Comparison of ENCODE assay signal across 8 cellular contexts in genomic region chr1:222464841-222465210, GRCh38.
DNase-seq lines count a peak whose midpoint lies in the region; ATAC-seq and TF ChIP-seq lines count a peak whose summit lies in the region.

No MANE protein-coding gene starts in this region.

- no peak for TF ChIP-seq CTCF in BJ (IDR thresholded peaks at IDR 0.05; ENCODE audit: insufficient read depth, low read depth, low read length)
- no peak for TF ChIP-seq CTCF in heart left ventricle (IDR thresholded peaks at IDR 0.05)

- intact Hi-C loops in heart left ventricle (cut with DNase I) (loop anchor here in 8 of 10 donors (1.0 to 10.0 kb wide), 7 partner anchors 162 to 620 kb away; partner anchors contain the start of genes AIDA (in 3 of the 8) and BROX (in 3 of the 8)), posterior vena cava (cut with DNase I) (loop anchor here in 1 of 2 donors (5.0 kb wide), 1 partner anchor 167 kb away; no protein-coding TSS in a partner anchor)

- no peaks in the 10 kb centered on the region for H3K9me3 ChIP-seq in heart left ventricle

- H3K36me3 Mint-ChIP-seq in activated naive CD4-positive, alpha-beta T cell treated with anti-CD3 and anti-CD28 coated beads, Interleukin-2, amount 50 U/mL, for 72 hours = no peaks in the 10 kb centered on the region

- CTCF ChIA-PET in BJ (lab: Yijun Ruan, JAX) = interaction anchor here (0.7 to 4.2 kb wide), 19 partner anchors 9 to 984 kb away, joined by 3 to 105 read pairs (median 5); partner anchors contain the start of genes AIDA, BROX and TAF1A

- peak overlapping the region in 10 of 12 donors; percentile 47 to 92 (median 76) for H3K27ac ChIP-seq in heart left ventricle

- peak overlapping the region; percentile 90 to 98 for H3K27ac Mint-ChIP-seq in activated naive CD4-positive, alpha-beta T cell treated with anti-CD3 and anti-CD28 coated beads, Interleukin-2, amount 50 U/mL, for 72 hours

- H3K27me3 ChIP-seq in BJ (ENCODE audit: control insufficient read depth, insufficient read depth, low read length) (no peaks in the 10 kb centered on the region), heart left ventricle (peaks cover 0 to 5% (median 0%) of the 10 kb centered on the region in 9 donors)

- H3K9me3 Mint-ChIP-seq in activated naive CD4-positive, alpha-beta T cell treated with anti-CD3 and anti-CD28 coated beads, Interleukin-2, amount 50 U/mL, for 72 hours = no peaks in the 10 kb centered on the region

- ATAC-seq in GM19463 (IDR thresholded peaks at IDR 0.05; ENCODE audit: unreplicated experiment) = peak; percentile 4
- peak; percentile 47 to 48 for ATAC-seq in activated naive CD4-positive, alpha-beta T cell treated with anti-CD3 and anti-CD28 coated beads, Interleukin-2, amount 50 U/mL, for 72 hours
- peak in 2 of 4 donors; percentile 33 to 40 for ATAC-seq in heart left ventricle

- DNase-seq in BJ (ENCODE audit: low read depth) (peak; percentile 10), HUDEP-2 (lab: John Stamatoyannopoulos, UW; ENCODE audit: unreplicated experiment in 76 of 76) (peak in 71 of 76 experiments; percentile 11 to 82 (median 65)), SK-N-DZ (ENCODE audit: low spot score) (peak; percentile 49), heart left ventricle (peak; percentile 32 to 66 (median 48)), posterior vena cava (ENCODE audit: low spot score) (peak; percentile 85), ureter (ENCODE audit: low spot score) (peak; percentile 54)
- peak in 1 of 2 donors; percentile 73 for DNase-seq in activated naive CD4-positive, alpha-beta T cell treated with anti-CD3 and anti-CD28 coated beads, Interleukin-2, amount 50 U/mL, for 72 hours (ENCODE audit: low spot score in 2 of 2)

- WGBS in heart left ventricle, 4 donors = 20 to 40% (median 27%) methylated on average over 10 of the region's 10 CpGs

- H3K4me3 ChIP-seq in BJ (ENCODE audit: low read depth, low read length) (peak overlapping the region; percentile 31), heart left ventricle (peak overlapping the region in 10 of 12 donors; percentile 24 to 60 (median 56))

- POLR2A ChIA-PET in BJ (lab: Charles Lee) = interaction anchor here (0.6 kb wide), 1 partner anchor 199 kb away, joined by 3 read pairs; no protein-coding TSS in a partner anchor

- H3K4me1 ChIP-seq in heart left ventricle = peaks cover 0 to 17% (median 7%) of the 10 kb centered on the region in 12 donors

- TF ChIP-seq POLR2A in heart left ventricle (IDR thresholded peaks at IDR 0.05) = no peak

- no peaks in the 10 kb centered on the region for H3K36me3 ChIP-seq in BJ (ENCODE audit: control insufficient read depth, insufficient read depth, low read length)
- H3K36me3 ChIP-seq in heart left ventricle = no peaks in the 10 kb centered on the region
